Comparison of ENCODE assay signal across 8 cellular contexts in genomic region chr16:16321008-16321698, GRCh38. TPM values are rescaled to one million over a fixed set of nuclear protein-coding genes. Genes with fewer than 3 reads are reported as not detected.
A peak's percentile ranks its signal among the peaks of the same experiment; 100 is the strongest.
DNase-seq lines count a peak whose midpoint lies in the region; ATAC-seq and TF ChIP-seq lines count a peak whose summit lies in the region.
"Not testable (repeated sequence)": the region's sequence is repeated elsewhere in the genome, so short reads cannot be mapped to it uniquely, and the experiment has no call there.
"Had no signal": no experiment of that assay in that cellular context is flagged by ENCODE, and none has a peak within 500 bp of the region (broad histone marks: within the 10 kb centered on the region; RNA-seq: fewer than 3 reads in every experiment).

No MANE protein-coding gene starts in this region.

- H3K4me1 ChIP-seq in sigmoid colon, upper lobe of right lung: not testable (repeated sequence)

- not testable (repeated sequence) for TF ChIP-seq CTCF in chondrocyte (IDR thresholded peaks at IDR 0.05); lower leg skin (IDR thresholded peaks at IDR 0.05); osteocyte (IDR thresholded peaks at IDR 0.05); sigmoid colon (IDR thresholded peaks at IDR 0.05); upper lobe of right lung (IDR thresholded peaks at IDR 0.05)

- ATAC-seq in left ventricle myocardium superior, upper lobe of right lung: not testable (repeated sequence)

- H3K9me3 ChIP-seq in sigmoid colon, upper lobe of right lung: not testable (repeated sequence)

- not testable (repeated sequence) for H3K4me3 ChIP-seq in lower leg skin (ENCODE audit: low read depth, poor library complexity, severe bottlenecking); sigmoid colon; upper lobe of right lung

- TF ChIP-seq EP300 in sigmoid colon (IDR thresholded peaks at IDR 0.05) = not testable (repeated sequence)

- not testable (repeated sequence) for H3K27ac ChIP-seq in sigmoid colon, upper lobe of right lung

- not testable (repeated sequence) for H3K27me3 ChIP-seq in sigmoid colon, upper lobe of right lung

- not testable (repeated sequence) for TF ChIP-seq POLR2A in lower leg skin (IDR thresholded peaks at IDR 0.05); sigmoid colon (IDR thresholded peaks at IDR 0.05)

- not testable (repeated sequence) for H3K4me3 Mint-ChIP-seq in chondrocyte (ENCODE audit: unreplicated experiment); osteocyte (ENCODE audit: unreplicated experiment)

- H3K9me3 Mint-ChIP-seq in chondrocyte (ENCODE audit: low read depth); osteocyte (ENCODE audit: unreplicated experiment): not testable (repeated sequence)

- intact Hi-C loops in left ventricle myocardium superior (cut with micrococcal nuclease); lower leg skin (cut with DNase I; ENCODE audit: low total_unique reads); sigmoid colon (cut with DNase I); upper lobe of right lung (cut with DNase I): not testable (repeated sequence)

- not testable (repeated sequence) for H3K4me1 Mint-ChIP-seq in chondrocyte (ENCODE audit: low read depth); osteocyte (ENCODE audit: unreplicated experiment)

- peak; percentile 20 for DNase-seq in activated CD4-positive, CD25-positive, alpha-beta regulatory T cell treated with anti-CD3 and anti-CD28 coated beads, Interleukin-2, amount 50 U/mL, for 72 hours
- DNase-seq in chondrocyte (ENCODE audit: low spot score) = peak; percentile 42
- DNase-seq in left ventricle myocardium superior = peak; percentile 7
- DNase-seq in lower leg skin (ENCODE audit: low spot score in 2 of 2) = peak; percentile 12 to 65
- peak; percentile 54 for DNase-seq in osteocyte (ENCODE audit: extremely low spot score, unreplicated experiment)
- peak; percentile 14 for DNase-seq in sigmoid colon
- DNase-seq in upper lobe of right lung = peak; percentile 28

- H3K27me3 Mint-ChIP-seq in chondrocyte (ENCODE audit: low read depth); osteocyte (ENCODE audit: unreplicated experiment): not testable (repeated sequence)

- H3K27ac Mint-ChIP-seq in chondrocyte (ENCODE audit: unreplicated experiment); osteocyte (ENCODE audit: unreplicated experiment): not testable (repeated sequence)

- H3K36me3 ChIP-seq in sigmoid colon, upper lobe of right lung: not testable (repeated sequence)

- not testable (repeated sequence) for H3K36me3 Mint-ChIP-seq in chondrocyte (ENCODE audit: low read depth); osteocyte (ENCODE audit: unreplicated experiment)

- WGBS in lower leg skin, 2 donors = 88% methylated on average over 5 of the region's 43 CpGs; no CpG with 5 or more reads in 1 of the 2 donors
- 93 to 95% methylated on average over 14 to 17 of the region's 43 CpGs for WGBS in sigmoid colon, 2 donors

RNA-seq across cellular contexts. Expression of gene NPIPA7, which starts 57.8 kb away (rescaled TPM):
- total RNA-seq in chondrocyte (6.0 to 7.9 TPM (median 6.7 TPM) in 3 replicates), left ventricle myocardium superior (2.9 TPM), lower leg skin (1 to 10 TPM; 1.4 to 6.9 (median 6.3) TPM), osteocyte (5.9 and 7.6 TPM in 2 replicates), sigmoid colon (1 to 10 TPM in 3 of 4 donors, not detected in 1; 1.4 to 2.6 (median 2.6) TPM), upper lobe of right lung (7.7 TPM)
- polyA plus RNA-seq in sigmoid colon = 10 to 100 TPM in 2 of 3 donors, 1 to 10 TPM in 1; 6.7 to 14.1 (median 10.8) TPM
- polyA plus RNA-seq: IgD-negative memory B cell had no signal
